26 cellular contexts compared by ENCODE assay signal in genomic region chr3:23994247-23994574, GRCh38. TPM values are rescaled to one million over a fixed set of nuclear protein-coding genes. Genes with fewer than 3 reads are reported as not detected.
DNase-seq lines count a peak whose midpoint lies in the region; ATAC-seq and TF ChIP-seq lines count a peak whose summit lies in the region.
"Had no signal": no experiment of that assay in that cellular context is flagged by ENCODE, and none has a peak within 500 bp of the region (broad histone marks: within the 10 kb centered on the region; RNA-seq: fewer than 3 reads in every experiment).

No MANE protein-coding gene starts in this region.

- no peak for TF ChIP-seq EP300 in esophagus muscularis mucosa (IDR thresholded peaks at IDR 0.05)

- H3K4me3 ChIP-seq in AG10803 (ENCODE audit: low read length) (no peak overlapping the region), heart left ventricle (no peak overlapping the region), trophoblast cell (ENCODE audit: low read depth, low read length) (no peak overlapping the region), esophagus muscularis mucosa (no peak overlapping the region)
- H3K4me3 ChIP-seq: A549, Peyer's patch, prostate gland, thyroid gland had no signal

- H3K18ac ChIP-seq in trophoblast cell (ENCODE audit: low read length) = no peak overlapping the region

- TF ChIP-seq POLR2A in heart left ventricle (IDR thresholded peaks at IDR 0.05) = no peak
- TF ChIP-seq POLR2A in esophagus muscularis mucosa (IDR thresholded peaks at IDR 0.05; ENCODE audit: low read depth) = no peak

- H3K36me3 ChIP-seq in heart left ventricle (no peaks in the 10 kb centered on the region), trophoblast cell (ENCODE audit: control insufficient read depth in 1 of 2, insufficient read depth in 2 of 2, low read length in 2 of 2) (no peaks in the 10 kb centered on the region), esophagus muscularis mucosa (no peaks in the 10 kb centered on the region)
- H3K36me3 ChIP-seq: Peyer's patch, prostate gland, thyroid gland, WERI-Rb-1 had no signal

- no peak overlapping the region for H4K91ac ChIP-seq in trophoblast cell (ENCODE audit: low read depth, low read length)

- H3K4ac ChIP-seq in trophoblast cell (ENCODE audit: low read depth, low read length) = no peak overlapping the region

- H3K27ac ChIP-seq in heart left ventricle = peak overlapping the region in 2 of 12 donors; percentile 21 to 33
- no peak overlapping the region for H3K27ac ChIP-seq in trophoblast cell (ENCODE audit: low read depth, low read length)
- peak overlapping the region in 2 of 4 donors; percentile 41 to 52 for H3K27ac ChIP-seq in esophagus muscularis mucosa (replicated peaks in 1 of 4)
- H3K27ac ChIP-seq: A549, Peyer's patch, prostate gland, thyroid gland, WERI-Rb-1 had no signal

- peak overlapping the region; percentile 6 for H3K4me2 ChIP-seq in trophoblast cell (ENCODE audit: low read length)
- H3K4me2 ChIP-seq: A549 had no signal

- no peak overlapping the region for H2BK5ac ChIP-seq in trophoblast cell (ENCODE audit: low read depth, low read length, poor library complexity)

- H3K4me1 ChIP-seq in heart left ventricle = peaks cover 0 to 33% (median 15%) of the 10 kb centered on the region in 12 donors
- peaks cover 16 to 23% of the 10 kb centered on the region in 2 experiments for H3K4me1 ChIP-seq in trophoblast cell (ENCODE audit: control insufficient read depth in 1 of 2, insufficient read depth in 2 of 2, low read length in 2 of 2)
- H3K4me1 ChIP-seq in esophagus muscularis mucosa = peaks cover 21 to 41% (median 36%) of the 10 kb centered on the region in 4 donors
- H3K4me1 ChIP-seq: prostate gland had no signal

- WGBS in heart left ventricle, 4 donors = 11 to 26% (median 16%) methylated on average over 4 of the region's 4 CpGs
- no CpG with 5 or more reads among the region's 4 CpGs for WGBS in trophoblast cell (ENCODE audit: extremely low coverage, insufficient coverage, insufficient read length)
- 51% methylated on average over 4 of the region's 4 CpGs for WGBS in esophagus muscularis mucosa

- peaks cover 1% of the 10 kb centered on the region for H3K79me2 ChIP-seq in trophoblast cell (ENCODE audit: control insufficient read depth, insufficient read depth, low read length, poor library complexity)

- no peak overlapping the region for H4K12ac ChIP-seq in trophoblast cell (ENCODE audit: low read depth, low read length)

- no peak overlapping the region for H2AK5ac ChIP-seq in trophoblast cell (ENCODE audit: low read length)

- ATAC-seq in heart left ventricle = peak in 3 of 4 donors; percentile 50 to 69 (median 62)
- no peak for ATAC-seq in GM21786 (IDR thresholded peaks at IDR 0.05; ENCODE audit: unreplicated experiment)
- ATAC-seq: A549; activated T-cell treated with anti-CD3 and anti-CD28 coated beads, Interleukin-2, amount 50 U/mL, for 4 hours; CD8-positive, alpha-beta T cell; naive thymus-derived CD4-positive, alpha-beta T cell had no signal

- H3K27me3 ChIP-seq in heart left ventricle = no peaks in the 10 kb centered on the region
- no peaks in the 10 kb centered on the region for H3K27me3 ChIP-seq in trophoblast cell (ENCODE audit: insufficient read depth, low read length)
- no peaks in the 10 kb centered on the region for H3K27me3 ChIP-seq in esophagus muscularis mucosa
- H3K27me3 ChIP-seq: Peyer's patch, thyroid gland had no signal

- no peak overlapping the region for H2AFZ ChIP-seq in trophoblast cell (ENCODE audit: insufficient read depth, low read length, poor library complexity)

- no peak overlapping the region for H3K14ac ChIP-seq in trophoblast cell (ENCODE audit: low read length)

- H3K23ac ChIP-seq in trophoblast cell (ENCODE audit: low read length) = peak overlapping the region; percentile 50

- H3K9ac ChIP-seq in trophoblast cell (ENCODE audit: low read length) = no peak overlapping the region

- H2BK12ac ChIP-seq in trophoblast cell (ENCODE audit: low read length) = no peak overlapping the region

- H3K9me3 ChIP-seq in heart left ventricle (no peaks in the 10 kb centered on the region), trophoblast cell (ENCODE audit: insufficient read depth, low read depth, low read length) (no peaks in the 10 kb centered on the region), esophagus muscularis mucosa (no peaks in the 10 kb centered on the region)
- H3K9me3 ChIP-seq: A549, Peyer's patch, prostate gland, thyroid gland had no signal

- TF ChIP-seq CTCF in AG10803 (conservative IDR thresholded peaks at IDR 0.05; ENCODE audit: low read length) (no peak), heart left ventricle (IDR thresholded peaks at IDR 0.05) (no peak), esophagus muscularis mucosa (IDR thresholded peaks at IDR 0.05) (no peak)

- peaks cover 9% of the 10 kb centered on the region for H3K79me1 ChIP-seq in trophoblast cell (ENCODE audit: low read length)

- DNase-seq in AG10803 (ENCODE audit: low read depth) (peak; percentile 9), astrocyte of the hippocampus (ENCODE audit: low read depth, low spot score) (peak; percentile 43), heart left ventricle (no peak), trophoblast cell (no peak), pons (ENCODE audit: low spot score) (no peak), esophagus muscularis mucosa (ENCODE audit: extremely low spot score) (no peak)
- no peak for DNase-seq in stimulated activated CD4-positive, alpha-beta T cell treated with anti-CD3 and anti-CD28 coated beads, Interleukin-12 subunit alpha, Interleukin-12 subunit beta, amount 100 ng/mL, for 4 hours
- DNase-seq: activated CD4-positive, alpha-beta T cell treated with anti-CD3 and anti-CD28 coated beads for 48 hours; activated T-cell treated with anti-CD3 and anti-CD28 coated beads, Interleukin-2, amount 50 U/mL, for 4 hours; CD8-positive, alpha-beta T cell; effector CD4-positive, alpha-beta T cell; EL; glutamatergic neuron; GOT3; naive thymus-derived CD4-positive, alpha-beta T cell; NCI-H1092; NCI-H1694 treated with DMSO at 0.1 percent for 48 hours; NCI-H446 treated with DMSO at 0.1 percent for 48 hours; NCI-H774; Peyer's patch; stimulated activated naive CD4-positive, alpha-beta T cell treated with Interleukin-2 at 50 U/mL for 16 hours; thyroid gland; WERI-Rb-1 had no signal

- H2BK120ac ChIP-seq in trophoblast cell (ENCODE audit: insufficient read depth, low read length, poor library complexity) = no peak overlapping the region

- no peak overlapping the region for H4K8ac ChIP-seq in trophoblast cell (ENCODE audit: low read depth, low read length)

- intact Hi-C loops in heart left ventricle (cut with DNase I) (loop anchor here in 2 of 10 donors (10.0 kb wide), 2 partner anchors 501 to 691 kb away; partner anchors contain the start of gene THRB (in 1 of the 2)), esophagus muscularis mucosa (cut with DNase I) (no loop called here)

RNA-seq across cellular contexts. Expression of gene NR1D2, which starts 49.1 kb away (rescaled TPM):
- total RNA-seq in heart left ventricle (10 to 100 TPM; 16.2 to 62.1 (median 36.5) TPM), esophagus muscularis mucosa (10 to 100 TPM; 34.4 to 42.4 (median 38.0) TPM)
- 1 to 10 TPM; 5.6 to 7.5 TPM for polyA plus RNA-seq in heart left ventricle
- polyA plus RNA-seq in trophoblast cell (2013) = 11.2 and 12.2 TPM in 2 replicates

Comparison
In these comparisons a context has a peak if more than half of its experiments do, and no peak if none do; other contexts are left out.
1. DNase-seq: peak in AG10803 (single experiment) and astrocyte of the hippocampus (single experiment); none in heart left ventricle (0 of 5), trophoblast cell (0 of 2), pons (single experiment), stimulated activated CD4-positive, alpha-beta T cell treated with anti-CD3 and anti-CD28 coated beads, Interleukin-12 subunit alpha, Interleukin-12 subunit beta, amount 100 ng/mL, for 4 hours (single experiment) and esophagus muscularis mucosa (single experiment).